In the genomic region with DNA sequence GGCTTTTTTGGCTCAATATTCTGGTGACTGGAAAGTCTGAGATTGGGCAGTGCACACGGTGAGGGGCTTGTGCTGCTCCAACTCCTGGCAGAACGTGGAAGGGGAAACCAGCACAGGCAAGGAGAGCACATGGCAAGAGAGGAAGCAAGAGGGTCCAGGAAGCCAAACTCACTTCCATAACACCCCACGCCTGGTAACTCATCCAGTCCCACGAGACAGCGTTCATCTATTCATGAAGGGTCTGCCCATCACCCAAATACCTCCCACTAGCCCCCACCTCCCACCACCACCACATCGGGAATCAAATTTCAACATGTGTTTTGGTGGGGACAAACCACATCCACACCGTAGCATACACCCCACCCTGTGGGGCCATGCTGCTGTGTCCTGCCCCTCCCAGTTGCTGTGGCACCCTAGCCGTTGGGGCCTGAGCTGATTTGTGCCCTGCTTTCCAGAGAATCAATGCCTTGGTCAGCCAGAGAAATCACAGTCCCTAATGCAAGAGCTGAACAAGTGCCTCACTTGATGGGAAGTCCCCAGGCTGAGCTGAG, we compare ENCODE assay signal across 21 cellular contexts. TPM values are rescaled to one million over a fixed set of nuclear protein-coding genes. Genes with fewer than 3 reads are reported as not detected.
DNase-seq lines count a peak whose midpoint lies in the region; ATAC-seq and TF ChIP-seq lines count a peak whose summit lies in the region.
"Had no signal": no experiment of that assay in that cellular context is flagged by ENCODE, and none has a peak within 500 bp of the region (broad histone marks: within the 10 kb centered on the region; RNA-seq: fewer than 3 reads in every experiment).

No MANE protein-coding gene starts in this region.

- POLR2A ChIA-PET in IMR-90 (lab: Charles Lee; ENCODE audit: unreplicated experiment) = no interaction called here
- POLR2A ChIA-PET in CD4-positive, alpha-beta memory T cell (lab: Charles Lee; ENCODE audit: partially characterized antibody) = no interaction called here

- H4K5ac ChIP-seq in IMR-90 (ENCODE audit: low read depth, low read length) = no peak overlapping the region

- peak overlapping the region; percentile 55 for H2AK9ac ChIP-seq in IMR-90 (replicated peaks; ENCODE audit: low read depth, low read length, poor library complexity)

- TF ChIP-seq POLR2A in IMR-90 (IDR thresholded peaks at IDR 0.05; ENCODE audit: low read depth, low read length) (no peak), esophagus muscularis mucosa (IDR thresholded peaks at IDR 0.05; ENCODE audit: low read depth) (no peak)

- no peak overlapping the region for H3K27ac ChIP-seq in BLaER1 treated with 17β-estradiol and CSF1 and Interleukin-3, amounts not matched to agents 10 nM and 100 nM
- no peak overlapping the region for H3K27ac ChIP-seq in IMR-90 (ENCODE audit: insufficient read depth, low read length)
- H3K27ac ChIP-seq in esophagus muscularis mucosa (replicated peaks in 1 of 4) = no peak overlapping the region
- no peak overlapping the region for H3K27ac ChIP-seq in neuronal stem cell (replicated peaks; ENCODE audit: low read length)
- H3K27ac ChIP-seq in right atrium auricular region = no peak overlapping the region
- no peak overlapping the region for H3K27ac ChIP-seq in CD4-positive, alpha-beta memory T cell (ENCODE audit: low read depth, low read length)
- H3K27ac ChIP-seq: C4-2B had no signal

- no peaks in the 10 kb centered on the region for H3K9me1 ChIP-seq in IMR-90 (ENCODE audit: insufficient read depth, low read length)

- H3K36me3 Mint-ChIP-seq in CD4-positive, alpha-beta memory T cell = peaks cover 5 to 9% of the 10 kb centered on the region in 2 donors

- H2BK120ac ChIP-seq in IMR-90 (ENCODE audit: low read depth, low read length) = no peak overlapping the region
- no peak overlapping the region for H2BK120ac ChIP-seq in neuronal stem cell (ENCODE audit: low read depth, low read length)

- peaks cover 0 to 16% (median 4%) of the 10 kb centered on the region in 8 donors for H3K9me3 Mint-ChIP-seq in CD4-positive, alpha-beta memory T cell

- H3K9me3 ChIP-seq in BLaER1 treated with 17β-estradiol and CSF1 and Interleukin-3, amounts not matched to agents 10 nM and 100 nM (replicated peaks in 1 of 11) = peaks cover 0 to 3% (median 0%) of the 10 kb centered on the region in 11 experiments; a peak in 1 of 22 replicates
- H3K9me3 ChIP-seq in IMR-90 (ENCODE audit: control insufficient read depth, insufficient read depth, low read length) (no peaks in the 10 kb centered on the region), esophagus muscularis mucosa (no peaks in the 10 kb centered on the region), neuronal stem cell (replicated peaks in 1 of 2; ENCODE audit: control insufficient read depth in 2 of 2, insufficient read depth in 1 of 2, low read depth in 1 of 2, low read length in 2 of 2) (peaks cover 0 to 2% of the 10 kb centered on the region in 2 donors), right atrium auricular region (no peaks in the 10 kb centered on the region)
- no peaks in the 10 kb centered on the region for H3K9me3 ChIP-seq in CD4-positive, alpha-beta memory T cell (ENCODE audit: control insufficient read depth in 1 of 2, low read length in 2 of 2)
- H3K9me3 ChIP-seq: BE2C had no signal

- H2BK12ac ChIP-seq in neuronal stem cell (ENCODE audit: low read length) = peak overlapping the region; percentile 41

- CTCF ChIA-PET in IMR-90 (lab: Yijun Ruan, JAX) = no interaction called here
- CTCF ChIA-PET in CD4-positive, alpha-beta memory T cell (lab: Charles Lee; ENCODE audit: partially characterized antibody) = no interaction called here

- H3K79me1 ChIP-seq in IMR-90 (ENCODE audit: low read depth in 1 of 2, low read length in 2 of 2) = no peaks in the 10 kb centered on the region
- H3K79me1 ChIP-seq in neuronal stem cell (ENCODE audit: low read depth, low read length) = no peaks in the 10 kb centered on the region

- H3K36me3 ChIP-seq in BLaER1 treated with 17β-estradiol and CSF1 and Interleukin-3, amounts not matched to agents 10 nM and 100 nM = no peaks in the 10 kb centered on the region
- H3K36me3 ChIP-seq in IMR-90 (ENCODE audit: control insufficient read depth, insufficient read depth, low read length) (no peaks in the 10 kb centered on the region), esophagus muscularis mucosa (no peaks in the 10 kb centered on the region), neuronal stem cell (replicated peaks in 1 of 2; ENCODE audit: control insufficient read depth in 2 of 2, insufficient read depth in 2 of 2, low read length in 2 of 2) (no peaks in the 10 kb centered on the region), right atrium auricular region (no peaks in the 10 kb centered on the region)
- no peaks in the 10 kb centered on the region for H3K36me3 ChIP-seq in CD4-positive, alpha-beta memory T cell (ENCODE audit: insufficient read depth, low read length)
- H3K36me3 ChIP-seq: BE2C had no signal

- H3K4me2 ChIP-seq in BLaER1 treated with 17β-estradiol and CSF1 and Interleukin-3, amounts not matched to agents 10 nM and 100 nM = peak overlapping the region in 7 of 11 experiments; percentile 9 to 48 (median 29); a peak in 12 of 22 replicates
- no peak overlapping the region for H3K4me2 ChIP-seq in IMR-90 (ENCODE audit: low read depth, low read length)
- H3K4me2 ChIP-seq in neuronal stem cell (ENCODE audit: insufficient read depth, low read length, poor library complexity, severe bottlenecking) = no peak overlapping the region

- no peak for TF ChIP-seq EP300 in esophagus muscularis mucosa (IDR thresholded peaks at IDR 0.05)

- H4K91ac ChIP-seq in IMR-90 (ENCODE audit: insufficient read depth, low read depth, low read length) (no peak overlapping the region), neuronal stem cell (ENCODE audit: low read depth, low read length, poor library complexity) (no peak overlapping the region)

- H3K4me1 ChIP-seq in BLaER1 treated with 17β-estradiol and CSF1 and Interleukin-3, amounts not matched to agents 10 nM and 100 nM = peaks cover 0 to 7% (median 0%) of the 10 kb centered on the region in 10 experiments; a peak in 6 of 20 replicates
- H3K4me1 ChIP-seq in IMR-90 (ENCODE audit: control insufficient read depth, insufficient read depth, low read length) (no peaks in the 10 kb centered on the region), esophagus muscularis mucosa (no peaks in the 10 kb centered on the region), neuronal stem cell (ENCODE audit: control insufficient read depth in 2 of 2, insufficient read depth in 1 of 2, low read depth in 1 of 2, low read length in 2 of 2) (no peaks in the 10 kb centered on the region), right atrium auricular region (no peaks in the 10 kb centered on the region)
- no peaks in the 10 kb centered on the region for H3K4me1 ChIP-seq in CD4-positive, alpha-beta memory T cell (ENCODE audit: insufficient read depth, low read length)
- H3K4me1 ChIP-seq: BE2C had no signal

- H4K8ac ChIP-seq in IMR-90 (ENCODE audit: low read depth in 2 of 2, low read length in 2 of 2) (no peak overlapping the region), neuronal stem cell (ENCODE audit: low read depth, low read length) (no peak overlapping the region)

- intact Hi-C loops in IMR-90 (cut with micrococcal nuclease) = no loop called here
- intact Hi-C loops in esophagus muscularis mucosa (cut with DNase I) = no loop called here
- intact Hi-C loops in CD4-positive, alpha-beta memory T cell (cut with micrococcal nuclease) = no loop called here

- dilution Hi-C loops in IMR-90 (cut with HindIII; ENCODE audit: low sequenced_read_pairs, unreplicated experiment) = no loop called here

- H3K27me3 ChIP-seq in BLaER1 treated with 17β-estradiol and CSF1 and Interleukin-3, amounts not matched to agents 10 nM and 100 nM = no peaks in the 10 kb centered on the region
- no peaks in the 10 kb centered on the region for H3K27me3 ChIP-seq in IMR-90 (ENCODE audit: control insufficient read depth, insufficient read depth, low read length)
- H3K27me3 ChIP-seq in esophagus muscularis mucosa = peaks cover 0 to 26% (median 0%) of the 10 kb centered on the region in 4 donors
- H3K27me3 ChIP-seq in neuronal stem cell (ENCODE audit: control insufficient read depth in 3 of 3, insufficient read depth in 3 of 3, low read depth in 1 of 3, low read length in 3 of 3) = no peaks in the 10 kb centered on the region
- H3K27me3 ChIP-seq in right atrium auricular region = no peaks in the 10 kb centered on the region
- no peaks in the 10 kb centered on the region for H3K27me3 ChIP-seq in CD4-positive, alpha-beta memory T cell (ENCODE audit: insufficient read depth, low read length)

- no peak overlapping the region for H3K4ac ChIP-seq in IMR-90 (ENCODE audit: low read depth, low read length)
- H3K4ac ChIP-seq in neuronal stem cell (ENCODE audit: low read length) = no peak overlapping the region

- H3K4me1 Mint-ChIP-seq in CD4-positive, alpha-beta memory T cell = peaks cover 0 to 7% (median 5%) of the 10 kb centered on the region in 4 donors

- H3K4me3 Mint-ChIP-seq in CD4-positive, alpha-beta memory T cell = no peak overlapping the region
- H3K4me3 Mint-ChIP-seq: CD4-positive, CD25-positive, alpha-beta regulatory T cell; CD8-positive, alpha-beta memory T cell had no signal

- H3K14ac ChIP-seq in IMR-90 (replicated peaks; ENCODE audit: low read depth, low read length) (no peak overlapping the region), neuronal stem cell (ENCODE audit: low read length) (peak overlapping the region; percentile 9)

- no peak overlapping the region for H3K27ac Mint-ChIP-seq in CD4-positive, alpha-beta memory T cell
- H3K27ac Mint-ChIP-seq: CD4-positive, CD25-positive, alpha-beta regulatory T cell; CD8-positive, alpha-beta memory T cell had no signal

- H3K4me3 ChIP-seq in BLaER1 treated with 17β-estradiol and CSF1 and Interleukin-3, amounts not matched to agents 10 nM and 100 nM = no peak overlapping the region
- H3K4me3 ChIP-seq in IMR-90 (ENCODE audit: insufficient read depth, low read depth, low read length) = no peak overlapping the region
- H3K4me3 ChIP-seq in esophagus muscularis mucosa = no peak overlapping the region
- H3K4me3 ChIP-seq in neuronal stem cell (ENCODE audit: low read length in 2 of 2) = no peak overlapping the region
- no peak overlapping the region for H3K4me3 ChIP-seq in right atrium auricular region
- H3K4me3 ChIP-seq in CD4-positive, alpha-beta memory T cell (ENCODE audit: low read length in 2 of 2) = no peak overlapping the region
- H3K4me3 ChIP-seq: GM12878 had no signal

- BruUV-seq in IMR-90 (replicated peaks; lab: Mats Ljungman, UMichigan) = no TSS peak

- H2AK5ac ChIP-seq in IMR-90 (ENCODE audit: low read depth, low read length) (no peak overlapping the region), neuronal stem cell (ENCODE audit: low read depth, low read length) (no peak overlapping the region)

- TF ChIP-seq CTCF in IMR-90 (conservative IDR thresholded peaks at IDR 0.05; ENCODE audit: low read depth, low read length) (no peak), esophagus muscularis mucosa (IDR thresholded peaks at IDR 0.05) (no peak), right atrium auricular region (IDR thresholded peaks at IDR 0.05) (no peak)

- H2BK5ac ChIP-seq in IMR-90 (ENCODE audit: low read depth, low read length, poor library complexity, severe bottlenecking) = no peak overlapping the region
- H2BK5ac ChIP-seq in neuronal stem cell (ENCODE audit: low read length) = no peak overlapping the region

- no peak overlapping the region for H3K23ac ChIP-seq in IMR-90 (ENCODE audit: low read depth, low read length)
- peak overlapping the region; percentile 25 for H3K23ac ChIP-seq in neuronal stem cell (ENCODE audit: low read depth, low read length, poor library complexity)

- H3K9ac ChIP-seq in BLaER1 treated with 17β-estradiol and CSF1 and Interleukin-3, amounts not matched to agents 10 nM and 100 nM = no peak overlapping the region
- H3K9ac ChIP-seq in IMR-90 (ENCODE audit: low read depth, low read length) (no peak overlapping the region), neuronal stem cell (ENCODE audit: low read depth, low read length, poor library complexity) (peak overlapping the region; percentile 63)

- TF ChIP-seq RAD21 in IMR-90 (IDR thresholded peaks at IDR 0.05; ENCODE audit: low read length) = no peak

- H3K56ac ChIP-seq in IMR-90 (ENCODE audit: extremely low read depth, insufficient read depth, low read length) = no peak overlapping the region

- H2AFZ ChIP-seq in IMR-90 (replicated peaks; ENCODE audit: low read length, poor library complexity) = no peak overlapping the region
- H2AFZ ChIP-seq in neuronal stem cell (ENCODE audit: low read length) = no peak overlapping the region

- no peaks in the 10 kb centered on the region for H4K20me1 ChIP-seq in BLaER1 treated with 17β-estradiol and CSF1 and Interleukin-3, amounts not matched to agents 10 nM and 100 nM
- H4K20me1 ChIP-seq in IMR-90 (ENCODE audit: insufficient read depth, low read length) = no peaks in the 10 kb centered on the region

- DNase-seq in IMR-90 (no peak), esophagus muscularis mucosa (ENCODE audit: extremely low spot score) (peak; percentile 42), neuronal stem cell (ENCODE audit: low spot score) (no peak), right atrium auricular region (ENCODE audit: low spot score) (no peak), NCI-H2196 treated with DMSO at 0.1 percent for 48 hours (lab: John Stamatoyannopoulos, UW; ENCODE audit: unreplicated experiment) (no peak), AML-193 (lab: John Stamatoyannopoulos, UW) (no peak)
- DNase-seq in CD4-positive, alpha-beta memory T cell = no peak
- DNase-seq: BE2C; CD4-positive, CD25-positive, alpha-beta regulatory T cell; CD8-positive, alpha-beta memory T cell; DMS 273 treated with DMSO at 0.1 percent for 48 hours; DMS79; EL; GDM1; GOT3; HCEC 1CT had no signal

- no peak overlapping the region for H3K18ac ChIP-seq in IMR-90 (ENCODE audit: low read depth, low read length)
- no peak overlapping the region for H3K18ac ChIP-seq in neuronal stem cell (ENCODE audit: low read length)

- no peak overlapping the region for H2BK20ac ChIP-seq in IMR-90 (ENCODE audit: low read depth, low read length)

- no peaks in the 10 kb centered on the region for H3K27me3 Mint-ChIP-seq in CD4-positive, alpha-beta memory T cell
- H3K27me3 Mint-ChIP-seq: CD8-positive, alpha-beta memory T cell had no signal

- H2BK15ac ChIP-seq in IMR-90 (ENCODE audit: low read depth, low read length) (no peak overlapping the region), neuronal stem cell (ENCODE audit: low read length) (no peak overlapping the region)

- in situ Hi-C loops in IMR-90 (cut with MboI; ENCODE audit: low sequenced_read_pairs) = no loop called here

- no peak for ATAC-seq in IMR-90 (ENCODE audit: low read depth)
- ATAC-seq: GM12878 had no signal

- 40% methylated on average over 2 of the region's 8 CpGs; no CpG with 5 or more reads in 1 of the 2 experiments for WGBS in IMR-90 (ENCODE audit: extremely low coverage in 2 of 2, insufficient read length in 1 of 2), 2 experiments
- 73% methylated on average over 8 of the region's 8 CpGs for WGBS in esophagus muscularis mucosa
- no CpG with 5 or more reads among the region's 8 CpGs for WGBS in neuronal stem cell (ENCODE audit: extremely low coverage in 2 of 2, insufficient read length in 2 of 2, insufficient replicate concordance in 1 of 2), 2 donors

RNA-seq across cellular contexts. Expression of a gene that starts 27.3 kb away (rescaled TPM):
- total RNA-seq in IMR-90 (2012; rRNA removed) (not detected in 2 replicates), esophagus muscularis mucosa (not detected), right atrium auricular region (not detected)
- polyA plus RNA-seq in IMR-90 (2012; rRNA removed) = not detected in 2 replicates
- not detected in 2 replicates for polyA plus RNA-seq in IMR-90 (2012; cell fraction: cytosol; rRNA removed)
- not detected in 2 replicates for polyA plus RNA-seq in IMR-90 (2012; cell fraction: nucleus; rRNA removed; ENCODE audit: low replicate concordance)
- not detected for polyA plus RNA-seq in neuronal stem cell (2013, experiment 1 of 2)
- polyA plus RNA-seq in neuronal stem cell (2013, experiment 2 of 2) = not detected
- not detected for total RNA-seq in CD4-positive, alpha-beta memory T cell
- not detected for polyA plus RNA-seq in CD4-positive, alpha-beta memory T cell
- total RNA-seq: A172; A673; CD4-positive, CD25-positive, alpha-beta regulatory T cell; CD8-positive, alpha-beta memory T cell; GM12878 had no signal
- polyA plus RNA-seq: CD4-positive, CD25-positive, alpha-beta regulatory T cell; CD8-positive, alpha-beta memory T cell; GM12878 had no signal

Comparison
In these comparisons a context has a peak if more than half of its experiments do, and no peak if none do; other contexts are left out.
1. H3K4me2 ChIP-seq: peak in BLaER1 treated with 17β-estradiol and CSF1 and Interleukin-3, amounts not matched to agents 10 nM and 100 nM (7 of 11); none in IMR-90 (single experiment) and neuronal stem cell (single experiment).